In the genomic region with DNA sequence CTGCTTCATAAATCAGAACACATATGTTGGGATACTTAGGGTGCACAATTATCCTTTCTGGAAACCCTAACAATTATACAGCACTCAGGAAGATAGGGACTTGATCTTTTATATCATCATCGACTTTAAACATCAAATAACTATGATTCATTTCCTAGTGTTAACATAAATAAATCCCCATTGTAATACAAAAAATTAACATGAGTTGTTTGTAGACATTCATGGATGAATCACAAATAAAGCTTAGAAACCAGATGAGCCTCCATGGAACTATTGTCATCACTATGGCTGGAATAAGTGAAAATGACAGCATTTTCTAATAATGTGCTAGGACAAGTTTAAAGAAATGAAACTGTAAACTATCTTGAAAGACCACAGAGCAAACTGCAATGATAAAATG, we compare ENCODE assay signal across 21 cellular contexts.
"Had no signal": no experiment of that assay in that cellular context is flagged by ENCODE, and none has a peak within 500 bp of the region (broad histone marks: within the 10 kb centered on the region; RNA-seq: fewer than 3 reads in every experiment).

No MANE protein-coding gene starts in this region.

- H3K27me3 ChIP-seq: esophagus muscularis mucosa, gastrocnemius medialis, left lung had no signal

- FAIRE-seq: colon, endometrium, islet of Langerhans, keratinocyte had no signal

- H3K27ac ChIP-seq: coronary artery, esophagus muscularis mucosa, gastrocnemius medialis, heart right ventricle, left lung, lower lobe of right lung had no signal

- H3K36me3 ChIP-seq: esophagus muscularis mucosa, gastrocnemius medialis, heart right ventricle, left lung, lower lobe of right lung had no signal

- DNase-seq: effector CD8-positive, alpha-beta T cell; effector memory CD8-positive, alpha-beta T cell; endodermal cell; foreskin melanocyte; gastrocnemius medialis; glutamatergic neuron; head of caudate nucleus; heart right ventricle; hippocampal formation; left cardiac atrium; left lung; left ventricle myocardium superior; lower lobe of right lung; mesendoderm; midbrain had no signal

- ATAC-seq: effector memory CD8-positive, alpha-beta T cell; gastrocnemius medialis; heart right ventricle; left cardiac atrium; left lung; left ventricle myocardium superior; lower lobe of right lung had no signal

- H3K4me3 ChIP-seq: coronary artery, esophagus muscularis mucosa, gastrocnemius medialis, heart right ventricle, left lung, lower lobe of right lung had no signal

- H3K4me1 ChIP-seq: esophagus muscularis mucosa, gastrocnemius medialis, heart right ventricle, left lung, lower lobe of right lung had no signal

- H3K9me3 ChIP-seq: esophagus muscularis mucosa, gastrocnemius medialis, heart right ventricle, left lung, lower lobe of right lung had no signal
